In genomic region chr15:85407421-85408269, GRCh38 we compare ENCODE assay signal across 8 cellular contexts. TPM values are rescaled to one million over a fixed set of nuclear protein-coding genes. Genes with fewer than 3 reads are reported as not detected.
A peak's percentile ranks its signal among the peaks of the same experiment; 100 is the strongest.
DNase-seq lines count a peak whose midpoint lies in the region; ATAC-seq and TF ChIP-seq lines count a peak whose summit lies in the region.

No MANE protein-coding gene starts in this region.

- peaks cover 64% of the 10 kb centered on the region for H3K4me1 ChIP-seq in osteoblast (ENCODE audit: insufficient read depth, low read length)

- no peak overlapping the region for H3K4me3 ChIP-seq in AG04449 (ENCODE audit: low read depth, low read length)
- no peak overlapping the region for H3K4me3 ChIP-seq in osteoblast (ENCODE audit: insufficient read depth, low read length)

- H3K9me3 ChIP-seq in osteoblast (ENCODE audit: low read depth, low read length): no peaks in the 10 kb centered on the region

- no peak overlapping the region for H2AFZ ChIP-seq in osteoblast (ENCODE audit: low read length)

- CTCF ChIA-PET in AG04449 (lab: Yijun Ruan, JAX): interaction anchor here (1.0 kb wide), 2 partner anchors 76 to 90 kb away, joined by 3 read pairs; no protein-coding TSS in a partner anchor

- H3K36me3 ChIP-seq in osteoblast (ENCODE audit: insufficient read depth, low read length): no peaks in the 10 kb centered on the region

- peaks cover 4% of the 10 kb centered on the region for H4K20me1 ChIP-seq in osteoblast (ENCODE audit: insufficient read depth, low read length)

- TF ChIP-seq CTCF in AG04449 (IDR thresholded peaks at IDR 0.05; ENCODE audit: insufficient read depth, low read length, missing control alignments) (no peak), osteoblast (IDR thresholded peaks at IDR 0.05; ENCODE audit: extremely low read depth, low read depth, low read length) (no peak)

- peak overlapping the region; percentile 92 for H3K27ac ChIP-seq in osteoblast (ENCODE audit: low read depth, low read length)

- H3K79me2 ChIP-seq in osteoblast (ENCODE audit: insufficient read depth, low read length): peaks cover 90% of the 10 kb centered on the region

- no peaks in the 10 kb centered on the region for H3K27me3 ChIP-seq in osteoblast (ENCODE audit: insufficient read depth, low read length)

- peak overlapping the region; percentile 54 for H3K4me2 ChIP-seq in osteoblast (ENCODE audit: insufficient read depth, low read length)

- peak; percentile 36 for ATAC-seq in GM18873 (IDR thresholded peaks at IDR 0.05; ENCODE audit: low FRiP score, unreplicated experiment)
- peak; percentile 41 for ATAC-seq in HG03378 (IDR thresholded peaks at IDR 0.05; ENCODE audit: unreplicated experiment)

- POLR2A ChIA-PET in AG04449 (lab: Yijun Ruan, JAX): no interaction called here

- DNase-seq in AG04449 (ENCODE audit: low read depth, low spot score) (peak; percentile 56), SW 1271 (lab: John Stamatoyannopoulos, UW) (peak; percentile 66 to 84), dermis blood vessel endothelial cell (peak; percentile 94), osteoblast (ENCODE audit: insufficient read length, low spot score, missing footprints) (peak; percentile 80), globus pallidus (ENCODE audit: low spot score) (no peak), COLO829 (ENCODE audit: low spot score) (no peak)

RNA-seq across cellular contexts. Expression of gene AKAP13, which starts 27.2 kb away (rescaled TPM):
- total RNA-seq in dermis blood vessel endothelial cell: 77.4 and 87.0 TPM in 2 replicates
- total RNA-seq in osteoblast: 77.1 and 80.7 TPM in 2 replicates

Comparison
In these comparisons a context has a peak if more than half of its experiments do, and no peak if none do; other contexts are left out.
1. DNase-seq: peak in AG04449 (single experiment), SW 1271 (2 of 2), dermis blood vessel endothelial cell (single experiment) and osteoblast (single experiment); none in globus pallidus (single experiment) and COLO829 (single experiment).